ENCODE assay signal across 1 cellular context in genomic region chr7:27141591-27142561, GRCh38.
A peak's percentile ranks its signal among the peaks of the same experiment; 100 is the strongest.
TF ChIP-seq lines count a peak whose summit lies in the region.

No MANE protein-coding gene starts in this region.

TF ChIP-seq in IMR-90, 13 proteins besides CTCF, POLR2A, EP300 and RAD21:
- no peak for TF ChIP-seq NFE2L2 (IDR thresholded peaks at IDR 0.05; ENCODE audit: low read depth, low read length)
- no peak for TF ChIP-seq MXI1 (IDR thresholded peaks at IDR 0.05; ENCODE audit: borderline replicate concordance, low read depth, low read length)
- TF ChIP-seq RCOR1 (IDR thresholded peaks at IDR 0.05; ENCODE audit: insufficient replicate concordance, low read length) = no peak
- TF ChIP-seq RFX5 (IDR thresholded peaks at IDR 0.05; ENCODE audit: low read depth, low read length) = no peak
- TF ChIP-seq CEBPB (IDR thresholded peaks at IDR 0.05; ENCODE audit: low read depth, low read length) = no peak
- TF ChIP-seq CHD1 (IDR thresholded peaks at IDR 0.05; ENCODE audit: low read depth, low read length) = no peak
- no peak for TF ChIP-seq FOS (IDR thresholded peaks at IDR 0.05; ENCODE audit: low read depth, low read length)
- TF ChIP-seq MAFK (IDR thresholded peaks at IDR 0.05; ENCODE audit: low read depth, low read length) = peak; percentile 11; the same call in 1 of the 2 replicates
- peak; percentile 15; the same call in 1 of the 2 replicates for TF ChIP-seq SMC3 (IDR thresholded peaks at IDR 0.05; ENCODE audit: low read depth, low read length)
- TF ChIP-seq MAZ (IDR thresholded peaks at IDR 0.05; ENCODE audit: borderline replicate concordance, low read depth, low read length) = no peak
- TF ChIP-seq BHLHE40 (IDR thresholded peaks at IDR 0.05; ENCODE audit: low read depth, low read length) = no peak
